4 cellular contexts compared by ENCODE assay signal in the genomic region with DNA sequence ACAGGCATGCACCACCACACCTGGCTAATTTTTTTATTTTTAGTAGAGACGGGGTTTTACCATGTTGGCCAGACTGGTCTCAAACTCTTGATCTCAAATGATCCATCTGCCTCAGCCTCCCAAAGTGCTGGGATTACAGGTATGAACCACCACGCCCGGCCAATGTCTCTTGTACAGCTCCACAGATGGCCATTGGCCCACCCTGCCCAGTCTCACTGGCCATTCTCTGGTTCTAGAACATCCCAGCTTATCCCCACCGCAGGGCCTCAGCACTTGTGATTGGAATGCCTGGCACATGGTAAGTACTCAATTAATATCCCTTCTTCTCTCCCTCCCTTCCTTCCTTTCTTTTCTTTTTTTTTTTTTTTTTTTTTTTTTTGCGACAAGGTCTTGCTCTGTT. TPM values are rescaled to one million over a fixed set of nuclear protein-coding genes. Genes with fewer than 3 reads are reported as not detected.
"Had no signal": no experiment of that assay in that cellular context is flagged by ENCODE, and none has a peak within 500 bp of the region (broad histone marks: within the 10 kb centered on the region; RNA-seq: fewer than 3 reads in every experiment).

No MANE protein-coding gene starts in this region.

RNA-seq across cellular contexts. Expression of gene APOBR, which starts 11.1 kb away (rescaled TPM):
- total RNA-seq: M059J had no signal

RNA-seq across cellular contexts. Expression of gene NPIPB7, which starts 11.2 kb away (rescaled TPM):
- total RNA-seq: K562, M059J, SK-MEL-5 had no signal

RNA-seq across cellular contexts. Expression of gene IL27, which starts 23.3 kb away (rescaled TPM):
- total RNA-seq: K562, M059J, SK-MEL-5 had no signal
- polyA plus RNA-seq: IgD-negative memory B cell, K562 had no signal

RNA-seq across cellular contexts. Expression of gene NUPR1, which starts 55.4 kb away (rescaled TPM):
- polyA plus RNA-seq: IgD-negative memory B cell had no signal
